8 cellular contexts compared by ENCODE assay signal in the genomic region with DNA sequence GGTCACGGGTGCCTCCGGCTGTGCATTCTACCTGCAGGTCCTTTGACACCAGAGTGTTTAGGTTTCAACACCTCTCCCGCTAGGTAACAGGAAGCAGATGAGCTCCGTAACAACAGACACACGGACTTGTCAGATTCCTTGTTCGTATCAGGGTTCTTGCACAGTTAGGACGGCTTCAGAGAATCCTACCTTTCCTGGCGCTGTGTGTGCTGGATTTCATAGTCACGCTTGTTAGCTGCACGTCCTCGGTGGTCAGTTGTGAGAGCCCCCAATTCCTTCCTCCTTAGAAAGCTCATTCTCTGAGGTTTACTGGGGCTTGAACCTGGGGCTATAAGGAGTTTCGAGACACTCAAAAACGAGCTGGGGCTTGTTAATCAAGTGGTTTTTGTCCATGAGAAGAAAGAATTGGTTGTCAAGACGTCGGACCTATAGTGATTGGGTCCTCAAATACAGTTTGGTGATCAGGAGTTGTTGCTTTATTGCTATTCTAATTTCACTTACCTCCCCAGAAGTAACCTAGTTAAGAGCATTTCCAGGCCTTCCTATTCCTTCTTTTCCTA. TPM values are rescaled to one million over a fixed set of nuclear protein-coding genes. Genes with fewer than 3 reads are reported as not detected.
DNase-seq lines count a peak whose midpoint lies in the region; ATAC-seq and TF ChIP-seq lines count a peak whose summit lies in the region.

No MANE protein-coding gene starts in this region.

- no peaks in the 10 kb centered on the region for H3K9me3 Mint-ChIP-seq in GM23338
- no peaks in the 10 kb centered on the region for H3K9me3 Mint-ChIP-seq in activated CD4-positive, alpha-beta memory T cell treated with anti-CD3 and anti-CD28 coated beads for 36 hours

- H3K4me1 ChIP-seq in GM23338 (ENCODE audit: insufficient read depth): peaks cover 17% of the 10 kb centered on the region
- peaks cover 14% of the 10 kb centered on the region for H3K4me1 ChIP-seq in smooth muscle cell (ENCODE audit: low read depth)

- peaks cover 21% of the 10 kb centered on the region for H3K4me1 Mint-ChIP-seq in GM23338
- peaks cover 35% of the 10 kb centered on the region for H3K4me1 Mint-ChIP-seq in activated CD4-positive, alpha-beta memory T cell treated with anti-CD3 and anti-CD28 coated beads for 36 hours (ENCODE audit: low read depth)

- no peaks in the 10 kb centered on the region for H3K9me2 ChIP-seq in GM23338 (ENCODE audit: insufficient read depth)

- H3K36me3 Mint-ChIP-seq in GM23338 (ENCODE audit: low read depth): peaks cover 25% of the 10 kb centered on the region
- H3K36me3 Mint-ChIP-seq in activated CD4-positive, alpha-beta memory T cell treated with anti-CD3 and anti-CD28 coated beads for 36 hours: peaks cover 41% of the 10 kb centered on the region

- H3K27me3 ChIP-seq in AG04450 (ENCODE audit: control insufficient read depth, insufficient read depth, low read length) (no peaks in the 10 kb centered on the region), GM23338 (ENCODE audit: insufficient read depth) (no peaks in the 10 kb centered on the region), smooth muscle cell (ENCODE audit: low read depth) (no peaks in the 10 kb centered on the region)

- peaks cover 39% of the 10 kb centered on the region for H3K79me2 ChIP-seq in GM23338 (replicated peaks; ENCODE audit: insufficient read depth)
- peaks cover 30% of the 10 kb centered on the region for H3K79me2 ChIP-seq in smooth muscle cell (ENCODE audit: low read depth)

- ATAC-seq in GM23338 (no peak; the same call in 2 of the 3 replicates), GM21447 (IDR thresholded peaks at IDR 0.05; ENCODE audit: unreplicated experiment) (no peak)

- H4K20me1 ChIP-seq in GM23338 (replicated peaks; ENCODE audit: insufficient read depth) (no peaks in the 10 kb centered on the region; the same call in none of the 2 replicates), smooth muscle cell (ENCODE audit: low read depth) (peaks cover 40% of the 10 kb centered on the region)

- TF ChIP-seq CTCF in AG04450 (IDR thresholded peaks at IDR 0.05; ENCODE audit: low read depth, low read length) (no peak), GM23338 (conservative IDR thresholded peaks at IDR 0.05; ENCODE audit: low read depth in 2 of 2) (no peak), smooth muscle cell (IDR thresholded peaks at IDR 0.05; ENCODE audit: borderline replicate concordance, insufficient read depth, poor library complexity, severe bottlenecking) (no peak)

- peak overlapping the region; percentile 94 for H3K9ac ChIP-seq in smooth muscle cell (ENCODE audit: low read depth)

- intact Hi-C loops in activated CD4-positive, alpha-beta memory T cell treated with anti-CD3 and anti-CD28 coated beads for 36 hours (cut with micrococcal nuclease): loop anchor here (2.0 to 10.0 kb wide), 3 partner anchors 29 to 789 kb away; a partner anchor contains a TSS

- 10% methylated on average over 15 of the region's 15 CpGs for WGBS in smooth muscle cell (ENCODE audit: low lambda C conversion rate)

- peak overlapping the region; percentile 90 for H3K27ac ChIP-seq in AG04450 (ENCODE audit: low read depth, low read length)
- H3K27ac ChIP-seq in GM23338 (ENCODE audit: low read depth): peak overlapping the region; percentile 99
- H3K27ac ChIP-seq in smooth muscle cell (ENCODE audit: low read depth): peak overlapping the region; percentile 96

- H3K4me2 ChIP-seq in GM23338 (peak overlapping the region; percentile 92), smooth muscle cell (peak overlapping the region; percentile 95)

- peak overlapping the region; percentile 98 for H3K27ac Mint-ChIP-seq in GM23338
- peak overlapping the region; percentile 99 for H3K27ac Mint-ChIP-seq in activated CD4-positive, alpha-beta memory T cell treated with anti-CD3 and anti-CD28 coated beads for 36 hours

- POLR2A ChIA-PET in AG04450 (lab: Yijun Ruan, JAX): interaction anchor here (0.6 to 1.9 kb wide), 10 partner anchors 8 to 254 kb away, joined by 3 to 8 read pairs (median 6); a partner anchor contains a TSS
- POLR2A ChIA-PET in activated CD4-positive, alpha-beta memory T cell treated with anti-CD3 and anti-CD28 coated beads for 36 hours (lab: Charles Lee): interaction anchor here (0.6 to 3.2 kb wide), 19 partner anchors 8 to 551 kb away, joined by 3 to 27 read pairs (median 5); a partner anchor contains a TSS

- H3K4me3 ChIP-seq in AG04450 (ENCODE audit: low read depth, low read length) (peak overlapping the region; percentile 80), GM23338 (peak overlapping the region; percentile 77), iPS-11a (ENCODE audit: low read depth, low read length) (peak overlapping the region; percentile 78), smooth muscle cell (peak overlapping the region; percentile 68)

- no peaks in the 10 kb centered on the region; the same call in 1 of the 2 replicates for H3K9me3 ChIP-seq in AG04450 (ENCODE audit: control insufficient read depth, insufficient read depth, low read length)
- no peaks in the 10 kb centered on the region for H3K9me3 ChIP-seq in smooth muscle cell (replicated peaks; ENCODE audit: low read depth)

- H2AFZ ChIP-seq in GM23338: peak overlapping the region; percentile 38; the same call in 1 of the 2 replicates
- peak overlapping the region; percentile 6 for H2AFZ ChIP-seq in smooth muscle cell (ENCODE audit: low read depth)

- H3K36me3 ChIP-seq in GM23338 (ENCODE audit: insufficient read depth) (peaks cover 4% of the 10 kb centered on the region), smooth muscle cell (ENCODE audit: low read depth) (no peaks in the 10 kb centered on the region)

- H3K27me3 Mint-ChIP-seq in GM23338 (ENCODE audit: insufficient read depth, low read depth, poor library complexity): peaks cover 3% of the 10 kb centered on the region
- no peaks in the 10 kb centered on the region for H3K27me3 Mint-ChIP-seq in activated CD4-positive, alpha-beta memory T cell treated with anti-CD3 and anti-CD28 coated beads for 36 hours

- H3K4me3 Mint-ChIP-seq in GM23338: peak overlapping the region; percentile 91
- H3K4me3 Mint-ChIP-seq in activated CD4-positive, alpha-beta memory T cell treated with anti-CD3 and anti-CD28 coated beads for 36 hours: peak overlapping the region; percentile 97

- DNase-seq in AG04450 (ENCODE audit: low read depth, low spot score) (no peak), GM23338 (ENCODE audit: low spot score) (no peak), smooth muscle cell (lab: John Stamatoyannopoulos, UW; ENCODE audit: unreplicated experiment) (no peak), COLO829 (ENCODE audit: low spot score) (no peak)
- DNase-seq in activated CD4-positive, alpha-beta memory T cell treated with anti-CD3 and anti-CD28 coated beads for 36 hours: no peak
- DNase-seq in stimulated activated CD4-positive, alpha-beta T cell treated with anti-CD3 and anti-CD28 coated beads, Interleukin-1b, Interleukin-23, amount 100 ng/mL, for 48 hours: no peak

- peaks cover 15% of the 10 kb centered on the region; the same call in 1 of the 2 replicates for H3F3A ChIP-seq in GM23338 (replicated peaks; ENCODE audit: low read depth)
- H3F3A ChIP-seq in smooth muscle cell (ENCODE audit: low read depth): peaks cover 2% of the 10 kb centered on the region

- CTCF ChIA-PET in AG04450 (lab: Charles Lee): interaction anchor here (1.4 to 2.5 kb wide), 3 partner anchors 28 to 139 kb away, joined by 3 to 15 read pairs (median 6); no protein-coding TSS in a partner anchor
- CTCF ChIA-PET in activated CD4-positive, alpha-beta memory T cell treated with anti-CD3 and anti-CD28 coated beads for 36 hours (lab: Charles Lee): interaction anchor here (0.7 to 2.7 kb wide), 10 partner anchors 11 to 212 kb away, joined by 3 to 22 read pairs (median 4); a partner anchor contains a TSS

TF ChIP-seq in GM23338, 12 proteins besides CTCF, POLR2A, EP300 and RAD21 (continues in another document):
- TF ChIP-seq JUNB (IDR thresholded peaks at IDR 0.05; ENCODE audit: unreplicated experiment): no peak

RNA-seq across cellular contexts. Expression of a gene that starts 0.7 kb away (rescaled TPM):
- 47.3 and 48.1 TPM in 2 replicates for polyA plus RNA-seq in AG04450 (2011; rRNA removed)
- polyA minus RNA-seq in AG04450 (2011; rRNA and poly(A)+ RNA removed): 27.1 and 32.5 TPM in 2 replicates
- total RNA-seq in GM23338 (2014; rRNA removed; shearing (Covaris generic)): 62.5 and 63.1 TPM in 2 replicates
- polyA plus RNA-seq in GM23338 (2016; fragmentation: Nextera tagmentation; extraction: Ambion mirVana): 58.7 and 60.2 TPM in 2 replicates
- total RNA-seq in activated CD4-positive, alpha-beta memory T cell treated with anti-CD3 and anti-CD28 coated beads for 36 hours: 100 to 1,000 TPM; 194 to 198 TPM
- 60.1 and 64.4 TPM in 2 replicates for total RNA-seq in smooth muscle cell
- polyA plus RNA-seq in smooth muscle cell: 96.0 and 104 TPM in 2 replicates

RNA-seq across cellular contexts. Expression of a gene that starts 29.2 kb away (rescaled TPM):
- 15.3 and 19.7 TPM in 2 replicates for polyA plus RNA-seq in AG04450 (2011; rRNA removed)
- polyA minus RNA-seq in AG04450 (2011; rRNA and poly(A)+ RNA removed): 11.9 and 13.0 TPM in 2 replicates
- total RNA-seq in GM23338 (2014; rRNA removed; shearing (Covaris generic)): 66.5 and 72.1 TPM in 2 replicates
- polyA plus RNA-seq in GM23338 (2016; fragmentation: Nextera tagmentation; extraction: Ambion mirVana): 38.8 and 39.6 TPM in 2 replicates
- total RNA-seq in activated CD4-positive, alpha-beta memory T cell treated with anti-CD3 and anti-CD28 coated beads for 36 hours: 1 to 10 TPM; 5.3 to 6.0 TPM
- 24.8 and 27.3 TPM in 2 replicates for total RNA-seq in smooth muscle cell
- polyA plus RNA-seq in smooth muscle cell: 55.7 and 85.9 TPM in 2 replicates

RNA-seq across cellular contexts. Expression of a gene that starts 33.2 kb away (rescaled TPM):
- 20.8 and 25.1 TPM in 2 replicates for polyA plus RNA-seq in AG04450 (2011; rRNA removed)
- polyA minus RNA-seq in AG04450 (2011; rRNA and poly(A)+ RNA removed): 31.9 and 42.1 TPM in 2 replicates
- 32.1 and 33.5 TPM in 2 replicates for total RNA-seq in GM23338 (2014; rRNA removed; shearing (Covaris generic))
- polyA plus RNA-seq in GM23338 (2016; fragmentation: Nextera tagmentation; extraction: Ambion mirVana): 5.6 and 7.3 TPM in 2 replicates
- 10 to 100 TPM; 10.1 to 12.2 TPM for total RNA-seq in activated CD4-positive, alpha-beta memory T cell treated with anti-CD3 and anti-CD28 coated beads for 36 hours
- 31.4 and 62.4 TPM in 2 replicates for total RNA-seq in smooth muscle cell
- polyA plus RNA-seq in smooth muscle cell: 25.0 and 26.3 TPM in 2 replicates

RNA-seq across cellular contexts. Expression of a gene that starts 38.8 kb away (rescaled TPM):
- 38.6 and 44.4 TPM in 2 replicates for polyA plus RNA-seq in AG04450 (2011; rRNA removed)
- polyA minus RNA-seq in AG04450 (2011; rRNA and poly(A)+ RNA removed): 46.5 and 67.4 TPM in 2 replicates
- 111 and 122 TPM in 2 replicates for total RNA-seq in GM23338 (2014; rRNA removed; shearing (Covaris generic))
- polyA plus RNA-seq in GM23338 (2016; fragmentation: Nextera tagmentation; extraction: Ambion mirVana): 24.2 and 25.6 TPM in 2 replicates
- 10 to 100 TPM; 66.5 to 66.6 TPM for total RNA-seq in activated CD4-positive, alpha-beta memory T cell treated with anti-CD3 and anti-CD28 coated beads for 36 hours
- total RNA-seq in smooth muscle cell: 71.9 and 76.5 TPM in 2 replicates
- 58.6 and 70.1 TPM in 2 replicates for polyA plus RNA-seq in smooth muscle cell

RNA-seq across cellular contexts. Expression of a gene that starts 42.4 kb away (rescaled TPM):
- polyA plus RNA-seq in AG04450 (2011; rRNA removed) (21.9 and 27.2 TPM in 2 replicates), GM23338 (2016; fragmentation: Nextera tagmentation; extraction: Ambion mirVana) (16.5 and 17.5 TPM in 2 replicates), smooth muscle cell (13.7 and 19.2 TPM in 2 replicates)
- polyA minus RNA-seq in AG04450 (2011; rRNA and poly(A)+ RNA removed): 23.8 and 30.3 TPM in 2 replicates
- total RNA-seq in GM23338 (2014; rRNA removed; shearing (Covaris generic)): 23.7 and 23.8 TPM in 2 replicates
- total RNA-seq in activated CD4-positive, alpha-beta memory T cell treated with anti-CD3 and anti-CD28 coated beads for 36 hours: 10 to 100 TPM; 13.0 to 14.0 TPM
- total RNA-seq in smooth muscle cell: 8.1 and 8.4 TPM in 2 replicates
